In the genomic region with DNA sequence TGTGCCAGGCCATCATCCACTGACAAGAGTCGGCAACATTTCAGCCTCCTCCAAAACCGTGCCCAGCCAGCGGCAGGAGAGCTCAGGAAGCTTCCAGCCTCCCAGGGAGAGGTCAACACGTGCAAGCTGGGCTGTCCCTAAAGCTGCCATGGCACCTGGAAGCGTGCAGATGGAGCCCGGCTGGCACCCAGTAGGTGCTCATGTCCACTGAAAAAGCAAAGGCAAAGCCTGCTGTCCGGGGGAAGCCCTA, we compare ENCODE assay signal across 9 cellular contexts. TPM values are rescaled to one million over a fixed set of nuclear protein-coding genes. Genes with fewer than 3 reads are reported as not detected.
A peak's percentile ranks its signal among the peaks of the same experiment; 100 is the strongest.
DNase-seq lines count a peak whose midpoint lies in the region; ATAC-seq and TF ChIP-seq lines count a peak whose summit lies in the region.
"Had no signal": no experiment of that assay in that cellular context is flagged by ENCODE, and none has a peak within 500 bp of the region (broad histone marks: within the 10 kb centered on the region; RNA-seq: fewer than 3 reads in every experiment).

No MANE protein-coding gene starts in this region.

- H3K27me3 ChIP-seq in iPS-18a (ENCODE audit: control insufficient read depth, insufficient read depth, low read length) (peaks cover 16% of the 10 kb centered on the region), stomach smooth muscle (ENCODE audit: control insufficient read depth in 1 of 2, insufficient read depth in 2 of 2, low read length in 2 of 2) (no peaks in the 10 kb centered on the region)

- peaks cover 18% of the 10 kb centered on the region for H3K4me1 ChIP-seq in iPS-18a (ENCODE audit: control insufficient read depth, low read depth, low read length)
- H3K4me1 ChIP-seq in stomach smooth muscle (ENCODE audit: control insufficient read depth, insufficient read depth, low read length): peaks cover 55% of the 10 kb centered on the region

- no peak overlapping the region for H3K9ac ChIP-seq in iPS-18a (ENCODE audit: low read length)
- peak overlapping the region; percentile 51 to 80 for H3K9ac ChIP-seq in stomach smooth muscle (ENCODE audit: low read length in 2 of 2)

- peaks cover 55% of the 10 kb centered on the region for H3K4me1 Mint-ChIP-seq in HFFc6 (ENCODE audit: low read depth)
- H3K4me1 Mint-ChIP-seq in activated T-helper 2 cell treated with anti-CD3 and anti-CD28 coated beads, Interferon-gamma antibody, Interleukin-2, Interleukin-4, amounts not matched to agents 10 μg/mL and 5 μg/mL and 100 μg/mL, durations not matched to agents 14 hours and 24 hours and 36 hours (ENCODE audit: low read depth): peaks cover 19% of the 10 kb centered on the region

- peaks cover 12% of the 10 kb centered on the region for H3K36me3 Mint-ChIP-seq in HFFc6 (ENCODE audit: low read depth)
- no peaks in the 10 kb centered on the region for H3K36me3 Mint-ChIP-seq in activated T-helper 2 cell treated with anti-CD3 and anti-CD28 coated beads, Interferon-gamma antibody, Interleukin-2, Interleukin-4, amounts not matched to agents 10 μg/mL and 5 μg/mL and 100 μg/mL, durations not matched to agents 14 hours and 24 hours and 36 hours (ENCODE audit: low read depth)

- no peaks in the 10 kb centered on the region for H3K9me3 ChIP-seq in iPS-18a (ENCODE audit: control insufficient read depth, low read depth, low read length)
- H3K9me3 ChIP-seq in stomach smooth muscle (ENCODE audit: control insufficient read depth in 2 of 2, low read length in 2 of 2): no peaks in the 10 kb centered on the region

- intact Hi-C loops in activated T-helper 2 cell treated with anti-CD3 and anti-CD28 coated beads, Interferon-gamma antibody, Interleukin-2, Interleukin-4, amounts not matched to agents 10 μg/mL and 5 μg/mL and 100 μg/mL, durations not matched to agents 14 hours and 24 hours and 36 hours (cut with micrococcal nuclease): no loop called here

- peaks cover 1% of the 10 kb centered on the region for H3K27me3 Mint-ChIP-seq in HFFc6 (ENCODE audit: insufficient read depth)
- peaks cover 31% of the 10 kb centered on the region for H3K27me3 Mint-ChIP-seq in activated T-helper 2 cell treated with anti-CD3 and anti-CD28 coated beads, Interferon-gamma antibody, Interleukin-2, Interleukin-4, amounts not matched to agents 10 μg/mL and 5 μg/mL and 100 μg/mL, durations not matched to agents 14 hours and 24 hours and 36 hours (ENCODE audit: low read depth)

- peak overlapping the region; percentile 92 for H3K4me3 Mint-ChIP-seq in HFFc6
- peak overlapping the region; percentile 7 for H3K4me3 Mint-ChIP-seq in activated T-helper 2 cell treated with anti-CD3 and anti-CD28 coated beads, Interferon-gamma antibody, Interleukin-2, Interleukin-4, amounts not matched to agents 10 μg/mL and 5 μg/mL and 100 μg/mL, durations not matched to agents 14 hours and 24 hours and 36 hours (ENCODE audit: low read depth)

- DNase-seq in HFFc6 (no peak), AG20443 (ENCODE audit: low spot score) (no peak)
- no peak for DNase-seq in activated T-helper 2 cell treated with anti-CD3 and anti-CD28 coated beads, Interferon-gamma antibody, Interleukin-2, Interleukin-4, amounts not matched to agents 10 μg/mL and 5 μg/mL and 100 μg/mL, durations not matched to agents 14 hours and 24 hours and 36 hours (ENCODE audit: low spot score)
- no peak for DNase-seq in effector CD4-positive, alpha-beta T cell
- DNase-seq: activated effector memory CD4-positive, alpha-beta T cell treated with Interleukin-2 at 50 U/mL for 16 hours had no signal

- H3K4me3 ChIP-seq in iPS-18a (ENCODE audit: low read length) (peak overlapping the region; percentile 59), stomach smooth muscle (ENCODE audit: low read length in 2 of 2) (peak overlapping the region; percentile 50 to 77)

- H3K36me3 ChIP-seq in iPS-18a (ENCODE audit: control insufficient read depth, low read depth, low read length): no peaks in the 10 kb centered on the region
- no peaks in the 10 kb centered on the region for H3K36me3 ChIP-seq in stomach smooth muscle (ENCODE audit: control insufficient read depth in 2 of 2, insufficient read depth in 2 of 2, low read length in 2 of 2)

- peak overlapping the region; percentile 92 for H3K27ac Mint-ChIP-seq in HFFc6
- no peak overlapping the region for H3K27ac Mint-ChIP-seq in activated T-helper 2 cell treated with anti-CD3 and anti-CD28 coated beads, Interferon-gamma antibody, Interleukin-2, Interleukin-4, amounts not matched to agents 10 μg/mL and 5 μg/mL and 100 μg/mL, durations not matched to agents 14 hours and 24 hours and 36 hours

- H3K27ac ChIP-seq in iPS-18a (ENCODE audit: low read length) (no peak overlapping the region), stomach smooth muscle (ENCODE audit: low read length) (peak overlapping the region; percentile 94)
- H3K27ac ChIP-seq: HL-60 had no signal

- TF ChIP-seq CTCF in HFFc6 (IDR thresholded peaks at IDR 0.05): no peak

- no peak for ATAC-seq in HG03280 (IDR thresholded peaks at IDR 0.05; ENCODE audit: unreplicated experiment)

- H3K9me3 Mint-ChIP-seq in HFFc6: no peaks in the 10 kb centered on the region
- H3K9me3 Mint-ChIP-seq in activated T-helper 2 cell treated with anti-CD3 and anti-CD28 coated beads, Interferon-gamma antibody, Interleukin-2, Interleukin-4, amounts not matched to agents 10 μg/mL and 5 μg/mL and 100 μg/mL, durations not matched to agents 14 hours and 24 hours and 36 hours: no peaks in the 10 kb centered on the region

RNA-seq across cellular contexts. Expression of a gene that starts 14.4 kb away (rescaled TPM):
- total RNA-seq in HFFc6 (2021; fragmentation: NEBNext Ultra II Directional; extraction: Animal tissue kit (Norgen Biotek cat#: 25700)): under 1 TPM; 0.17 to 0.55 (median 0.39) TPM
- not detected in 2 replicates for total RNA-seq in activated T-helper 2 cell treated with anti-CD3 and anti-CD28 coated beads, Interferon-gamma antibody, Interleukin-2, Interleukin-4, amounts not matched to agents 10 μg/mL and 5 μg/mL and 100 μg/mL, durations not matched to agents 14 hours and 24 hours and 36 hours
